In the genomic region with DNA sequence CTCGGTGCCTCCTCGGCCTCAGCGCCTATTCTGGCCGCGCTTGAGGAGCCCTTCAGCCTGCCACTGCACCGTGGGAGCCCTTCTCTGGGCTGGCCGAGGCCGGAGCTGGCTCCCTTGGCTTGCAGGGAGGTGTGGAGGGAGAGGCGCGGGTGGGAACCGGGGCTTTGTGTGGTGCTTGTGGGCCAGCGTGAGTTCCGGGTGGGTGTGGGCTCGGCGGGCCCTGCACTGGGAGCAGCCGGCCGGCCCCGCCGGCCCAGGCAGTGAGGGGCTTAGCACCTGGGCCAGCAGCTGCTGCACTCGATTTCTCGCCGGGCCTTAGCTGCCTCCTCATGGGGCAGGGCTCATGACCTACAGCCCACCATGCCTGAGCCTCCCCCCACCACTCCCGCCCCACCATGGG, we compare ENCODE assay signal across 39 cellular contexts. TPM values are rescaled to one million over a fixed set of nuclear protein-coding genes. Genes with fewer than 3 reads are reported as not detected.
"Had no signal": no experiment of that assay in that cellular context is flagged by ENCODE, and none has a peak within 500 bp of the region (broad histone marks: within the 10 kb centered on the region; RNA-seq: fewer than 3 reads in every experiment).

No MANE protein-coding gene starts in this region.

- H3K4me3 ChIP-seq: adrenal gland, ascending aorta, body of pancreas, breast epithelium, cardiac muscle cell had no signal

- H3K9me3 ChIP-seq: adrenal gland, ascending aorta, body of pancreas had no signal

- H3K27me3 ChIP-seq: adrenal gland, ascending aorta, body of pancreas, brain microvascular endothelial cell, breast epithelium, cardiac muscle cell had no signal

- H3K4me1 ChIP-seq: adrenal gland, ascending aorta, body of pancreas, breast epithelium had no signal

- H3K36me3 ChIP-seq: adrenal gland, ascending aorta, brain microvascular endothelial cell, breast epithelium, cardiac muscle cell had no signal

- ATAC-seq: activated naive CD4-positive, alpha-beta T cell treated with anti-CD3 and anti-CD28 coated beads, Interleukin-2, amount 50 U/mL, for 72 hours; activated naive CD8-positive, alpha-beta T cell treated with anti-CD3 and anti-CD28 coated beads, Interleukin-2, amount 50 U/mL, for 24 hours; activated T-cell treated with anti-CD3 and anti-CD28 coated beads, Interleukin-2, amount 50 U/mL, for 4 hours; activated T-cell treated with anti-CD3 and anti-CD28 coated beads, Interleukin-2, amount 50 U/mL, for 72 hours; activated T-helper 17 cell treated with anti-CD3 and anti-CD28 coated beads, Interleukin-2, amount 50 U/mL, for 72 hours; body of pancreas had no signal

- DNase-seq: activated effector memory CD4-positive, alpha-beta T cell treated with anti-CD3 and anti-CD28 coated beads, Interleukin-2, amount 50 U/mL, for 16 hours; activated effector memory CD4-positive, alpha-beta T cell treated with Interleukin-2 at 50 U/mL for 16 hours; activated gamma-delta T cell; activated gamma-delta T cell treated with Interleukin-2 at 50 U/mL for 16 hours; activated naive CD4-positive, alpha-beta T cell; activated naive CD4-positive, alpha-beta T cell treated with anti-CD3 and anti-CD28 coated beads for 36 hours; activated naive CD4-positive, alpha-beta T cell treated with anti-CD3 and anti-CD28 coated beads, Interleukin-2, amount 10 ng/mL, durations not matched to agents 7 days and 5 days; activated naive CD4-positive, alpha-beta T cell treated with anti-CD3 and anti-CD28 coated beads, Interleukin-2, amount 50 U/mL, for 16 hours; activated naive CD4-positive, alpha-beta T cell treated with Interleukin-2 at 50 U/mL for 16 hours; activated naive CD8-positive, alpha-beta T cell treated with anti-CD3 and anti-CD28 coated beads for 36 hours; activated naive CD8-positive, alpha-beta T cell treated with anti-CD3 and anti-CD28 coated beads, Interleukin-2, amount 10 ng/mL, durations not matched to agents 7 days and 5 days; activated naive CD8-positive, alpha-beta T cell treated with anti-CD3 and anti-CD28 coated beads, Interleukin-2, amount 50 U/mL, for 24 hours; activated T-cell treated with anti-CD3 and anti-CD28 coated beads, Interleukin-2, amount 50 U/mL, for 1 hour; activated T-cell treated with anti-CD3 and anti-CD28 coated beads, Interleukin-2, amount 50 U/mL, for 24 hours; activated T-cell treated with anti-CD3 and anti-CD28 coated beads, Interleukin-2, amount 50 U/mL, for 4 hours; activated T-cell treated with anti-CD3 and anti-CD28 coated beads, Interleukin-2, amount 50 U/mL, for 48 hours; activated T-cell treated with anti-CD3 and anti-CD28 coated beads, Interleukin-2, amount 50 U/mL, for 72 hours; adrenal gland; amniotic stem cell; amygdala; anterior cingulate cortex; aorta; body of pancreas; brain microvascular endothelial cell; caudate nucleus; central memory CD4-positive, alpha-beta T cell; cerebellar nuclear complex had no signal

- H3K27ac ChIP-seq: adrenal gland, ascending aorta, body of pancreas, brain microvascular endothelial cell, breast epithelium, cardiac muscle cell had no signal

RNA-seq across cellular contexts. Expression of a gene that starts 26.6 kb away (rescaled TPM):
- total RNA-seq: activated naive CD4-positive, alpha-beta T cell treated with anti-CD3 and anti-CD28 coated beads for 36 hours; activated naive CD4-positive, alpha-beta T cell treated with anti-CD3 and anti-CD28 coated beads, Interleukin-2, amount 50 U/mL, for 72 hours; activated naive CD8-positive, alpha-beta T cell treated with anti-CD3 and anti-CD28 coated beads for 36 hours; activated naive CD8-positive, alpha-beta T cell treated with anti-CD3 and anti-CD28 coated beads, Interleukin-2, amount 10 ng/mL, durations not matched to agents 7 days and 5 days; activated T-cell treated with anti-CD3 and anti-CD28 coated beads, Interleukin-2, amount 50 U/mL, for 4 hours; activated T-cell treated with anti-CD3 and anti-CD28 coated beads, Interleukin-2, amount 50 U/mL, for 72 hours; activated T-helper 1 cell treated with anti-CD3 and anti-CD28 coated beads, Interleukin-12 subunit alpha, Interleukin-12 subunit beta, Interleukin-2, Interleukin-4 antibody, amounts not matched to agents 30 ng/mL and 10 ng/mL and 1 ng/mL, durations not matched to agents 14 hours and 24 hours and 36 hours; activated T-helper 17 cell treated with anti-CD3 and anti-CD28 coated beads, Interleukin-2, amount 50 U/mL, for 72 hours; activated T-helper 2 cell treated with anti-CD3 and anti-CD28 coated beads, Interferon-gamma antibody, Interleukin-2, Interleukin-4, amounts not matched to agents 10 μg/mL and 5 μg/mL and 100 μg/mL, durations not matched to agents 14 hours and 24 hours and 36 hours; adrenal gland; aorta; ascending aorta; astrocyte; body of pancreas; breast epithelium; bronchial epithelial cell; cardiac muscle cell; cardiac septum; cerebellum; chondrocyte had no signal
